Comparison of ENCODE assay signal across 25 cellular contexts in genomic region chr2:98795903-98796676, GRCh38.
DNase-seq lines count a peak whose midpoint lies in the region; ATAC-seq, FAIRE-seq and TF ChIP-seq lines count a peak whose summit lies in the region.
"Had no signal": no experiment of that assay in that cellular context is flagged by ENCODE, and none has a peak within 500 bp of the region (broad histone marks: within the 10 kb centered on the region; RNA-seq: fewer than 3 reads in every experiment).

No MANE protein-coding gene starts in this region.

- H3K4me3 ChIP-seq in OCI-LY7 (ENCODE audit: low read depth, low read length, poor library complexity, severe bottlenecking) = no peak overlapping the region
- no peak overlapping the region for H3K4me3 ChIP-seq in endothelial cell of umbilical vein (replicated peaks in 1 of 3; ENCODE audit: insufficient read depth in 1 of 3, low read depth in 1 of 3, low read length in 3 of 3)
- peak overlapping the region in 1 of 2 experiments; percentile 4 for H3K4me3 ChIP-seq in neutrophil (ENCODE audit: low read depth in 1 of 2, low read length in 1 of 2)
- no peak overlapping the region for H3K4me3 ChIP-seq in pancreas
- H3K4me3 ChIP-seq: heart right ventricle, left lung, Peyer's patch, psoas muscle, uterus had no signal

- H3K9me2 ChIP-seq in OCI-LY7 (ENCODE audit: insufficient read depth, low read length) = no peaks in the 10 kb centered on the region

- no peak for TF ChIP-seq CTCF in OCI-LY7 (conservative IDR thresholded peaks at IDR 0.05; ENCODE audit: low read length)
- TF ChIP-seq CTCF in endothelial cell of umbilical vein (IDR thresholded peaks at IDR 0.05; ENCODE audit: extremely low read depth in 1 of 2, insufficient read depth in 1 of 2, low read depth in 1 of 2, low read length in 2 of 2) = peak in 1 of 2 donors; percentile 6
- TF ChIP-seq CTCF in neutrophil (IDR thresholded peaks at IDR 0.05) = no peak
- TF ChIP-seq CTCF in omental fat pad (IDR thresholded peaks at IDR 0.05) = no peak
- no peak for TF ChIP-seq CTCF in pancreas (IDR thresholded peaks at IDR 0.05)

- no peaks in the 10 kb centered on the region for H4K20me1 ChIP-seq in OCI-LY7 (ENCODE audit: insufficient read depth, low read length)
- no peaks in the 10 kb centered on the region for H4K20me1 ChIP-seq in endothelial cell of umbilical vein (replicated peaks; ENCODE audit: control insufficient read depth, extremely low read depth, insufficient read depth, low read length)

- intact Hi-C loops in OCI-LY7 (cut with micrococcal nuclease; ENCODE audit: unreplicated experiment) (no loop called here), endothelial cell of umbilical vein (cut with micrococcal nuclease) (no loop called here), pancreas (cut with DNase I) (no loop called here)

- 86 to 89% methylated on average over 14 of the region's 14 CpGs for WGBS in pancreas, 2 donors

- H3K4me2 ChIP-seq in OCI-LY7 (ENCODE audit: low read length) = no peak overlapping the region
- H3K4me2 ChIP-seq in endothelial cell of umbilical vein (ENCODE audit: insufficient read depth, low read length) = no peak overlapping the region

- H3K9ac ChIP-seq in endothelial cell of umbilical vein (replicated peaks; ENCODE audit: extremely low read depth, insufficient read depth, low read length) = no peak overlapping the region

- H3K9me3 ChIP-seq in OCI-LY7 (ENCODE audit: low read length) (no peaks in the 10 kb centered on the region), endothelial cell of umbilical vein (replicated peaks; ENCODE audit: control insufficient read depth, insufficient read depth, low read length) (no peaks in the 10 kb centered on the region), neutrophil (no peaks in the 10 kb centered on the region), pancreas (no peaks in the 10 kb centered on the region)
- H3K9me3 ChIP-seq: heart right ventricle, left lung, Peyer's patch, psoas muscle, uterus had no signal

- H3K27ac ChIP-seq in OCI-LY7 (ENCODE audit: low read depth, low read length, poor library complexity, severe bottlenecking) (no peak overlapping the region), endothelial cell of umbilical vein (ENCODE audit: insufficient read depth, low read depth, low read length) (no peak overlapping the region), neutrophil (peak overlapping the region; percentile 74), pancreas (no peak overlapping the region)
- H3K27ac ChIP-seq: heart right ventricle, Peyer's patch, psoas muscle, uterus had no signal

- CTCF ChIA-PET in OCI-LY7 (lab: Charles Lee; ENCODE audit: unreplicated experiment) = no interaction called here
- CTCF ChIA-PET in endothelial cell of umbilical vein (lab: Charles Lee) = interaction anchor here (0.6 to 2.1 kb wide), 8 partner anchors 10 to 147 kb away, joined by 3 to 10 read pairs (median 4); no protein-coding TSS in a partner anchor

- dilution Hi-C loops in endothelial cell of umbilical vein (cut with MboI; ENCODE audit: extremely low pct_ligation_motif_present, low sequenced_read_pairs) = no loop called here

- TF ChIP-seq POLR2A in endothelial cell of umbilical vein (IDR thresholded peaks at IDR 0.05; ENCODE audit: low read depth, low read length) = no peak

- ATAC-seq in omental fat pad (ENCODE audit: low FRiP score) (no peak), pancreas (no peak)
- ATAC-seq: heart right ventricle; left lung; natural killer cell treated with Interleukin-12 subunit alpha and Interleukin-12 subunit beta and Interleukin-15 and Interleukin-18, amount 100 ng/mL, for 72 hours; psoas muscle had no signal

- BruUV-seq in OCI-LY7 (replicated peaks; lab: Mats Ljungman, UMichigan) = no TSS peak
- BruUV-seq in endothelial cell of umbilical vein (replicated peaks; lab: Mats Ljungman, UMichigan) = no TSS peak

- FAIRE-seq in endothelial cell of umbilical vein (lab: Jason Lieb, UNC) (peak; percentile 52), pancreas (lab: Jason Lieb, UNC) (no peak)

- peak; percentile 55 for DNase-seq in GF-D8 (lab: John Stamatoyannopoulos, UW)
- DNase-seq in OCI-LY7 (ENCODE audit: low spot score) = no peak
- peak; percentile 49 for DNase-seq in endothelial cell of umbilical vein (ENCODE audit: low read depth, low spot score)
- DNase-seq in NAMALWA (ENCODE audit: low spot score) = no peak
- DNase-seq in omental fat pad (ENCODE audit: low spot score) = no peak
- DNase-seq in OCI-M2 (lab: John Stamatoyannopoulos, UW; ENCODE audit: unreplicated experiment) = no peak
- DNase-seq in pancreas = no peak
- DNase-seq: activated CD4-positive, alpha-beta memory T cell treated with anti-CD3 and anti-CD28 coated beads, Interleukin-2, amount 10 ng/mL, durations not matched to agents 7 days and 5 days; activated CD4-positive, CD25-positive, alpha-beta regulatory T cell; CD4-positive, CD25-positive, alpha-beta regulatory T cell; cortex of kidney; DMS153; heart right ventricle; Karpas-422; left lung; midbrain; NCI-H1092 treated with DMSO at 0.1 percent for 48 hours; NCI-H2081 treated with DMSO at 0.1 percent for 48 hours; NCI-H446 treated with DMSO at 0.1 percent for 48 hours; Peyer's patch; psoas muscle; T-helper 2 cell had no signal

- H3K36me3 ChIP-seq in OCI-LY7 (ENCODE audit: insufficient read depth, low read length) = no peaks in the 10 kb centered on the region
- H3K36me3 ChIP-seq in endothelial cell of umbilical vein (ENCODE audit: control insufficient read depth in 2 of 2, extremely low read depth in 1 of 2, insufficient read depth in 2 of 2, low read length in 2 of 2) = no peaks in the 10 kb centered on the region
- H3K36me3 ChIP-seq in neutrophil = no peaks in the 10 kb centered on the region
- peaks cover 0 to 5% (median 0%) of the 10 kb centered on the region in 3 donors for H3K36me3 ChIP-seq in pancreas
- H3K36me3 ChIP-seq: left lung, uterus had no signal

- H3K9me1 ChIP-seq in endothelial cell of umbilical vein (replicated peaks; ENCODE audit: control insufficient read depth, extremely low read depth, insufficient read depth, low read length) = no peaks in the 10 kb centered on the region

- H3K27me3 ChIP-seq in endothelial cell of umbilical vein (ENCODE audit: control insufficient read depth in 2 of 2, insufficient read depth in 2 of 2, low read length in 2 of 2) (no peaks in the 10 kb centered on the region), neutrophil (no peaks in the 10 kb centered on the region), pancreas (no peaks in the 10 kb centered on the region)
- H3K27me3 ChIP-seq: heart right ventricle, left lung, Peyer's patch, uterus had no signal

- POLR2A ChIA-PET in OCI-LY7 (lab: Charles Lee) (no interaction called here), endothelial cell of umbilical vein (lab: Charles Lee) (no interaction called here)

- H3K4me1 ChIP-seq in OCI-LY7 (ENCODE audit: insufficient read depth, low read length, poor library complexity, severe bottlenecking) (peaks cover 9% of the 10 kb centered on the region), endothelial cell of umbilical vein (ENCODE audit: control insufficient read depth, extremely low read depth, insufficient read depth, low read length) (peaks cover 43% of the 10 kb centered on the region), neutrophil (ENCODE audit: control insufficient read depth in 1 of 2, insufficient read depth in 1 of 2, low read depth in 1 of 2, low read length in 1 of 2) (peaks cover 39 to 57% of the 10 kb centered on the region in 2 experiments), pancreas (peaks cover 5 to 11% (median 11%) of the 10 kb centered on the region in 3 donors)
- H3K4me1 ChIP-seq: Peyer's patch, psoas muscle, uterus had no signal

- H2AFZ ChIP-seq in OCI-LY7 (ENCODE audit: low read length) (peak overlapping the region; percentile 49), endothelial cell of umbilical vein (ENCODE audit: low read depth, low read length) (no peak overlapping the region)

- H3K79me2 ChIP-seq in OCI-LY7 (ENCODE audit: insufficient read depth, low read depth, low read length) (no peaks in the 10 kb centered on the region), endothelial cell of umbilical vein (ENCODE audit: control insufficient read depth, insufficient read depth, low read length) (no peaks in the 10 kb centered on the region)

TF ChIP-seq in endothelial cell of umbilical vein, 7 proteins besides CTCF, POLR2A, EP300 and RAD21:
- TF ChIP-seq GATA2 (IDR thresholded peaks at IDR 0.05; ENCODE audit: insufficient read depth, insufficient read length, low read depth, low read length) = no peak

Comparison
In these comparisons a context has a peak if more than half of its experiments do, and no peak if none do; other contexts are left out.
1. DNase-seq: peak in GF-D8 (single experiment) and endothelial cell of umbilical vein (single experiment); none in OCI-LY7 (single experiment), NAMALWA (single experiment), omental fat pad (single experiment), OCI-M2 (single experiment) and pancreas (0 of 6).